In genomic region chr12:124564232-124564958, GRCh38 we compare ENCODE assay signal across 1 cellular context.
TF ChIP-seq lines count a peak whose summit lies in the region.

No MANE protein-coding gene starts in this region.

TF ChIP-seq in GM12878, 131 proteins besides CTCF, POLR2A, EP300 and RAD21:
- no peak for TF ChIP-seq SKIL (IDR thresholded peaks at IDR 0.05; ENCODE audit: low read depth, poor library complexity, severe bottlenecking)
- TF ChIP-seq NKRF (conservative IDR thresholded peaks at IDR 0.05) = 0 out of 2 replicates have a peak, but pooled peaks have one; percentile 29
- TF ChIP-seq CHD2 (IDR thresholded peaks at IDR 0.05; ENCODE audit: borderline replicate concordance, low read depth, low read length) = peak; percentile 55; the same call in 1 of the 2 replicates
- peak; percentile 76 for TF ChIP-seq MEF2B (IDR thresholded peaks at IDR 0.05; ENCODE audit: partially characterized antibody, poor library complexity, severe bottlenecking)
- TF ChIP-seq REST (IDR thresholded peaks at IDR 0.05; ENCODE audit: low read depth, low read length) = no peak
- TF ChIP-seq EED (IDR thresholded peaks at IDR 0.05; ENCODE audit: low read depth) = peak; percentile 14; the same call in 1 of the 2 replicates
- 0 out of 2 replicates have a peak, but pooled peaks have one; percentile 12 for TF ChIP-seq RUNX3 (IDR thresholded peaks at IDR 0.05; ENCODE audit: low read length)
- 0 out of 2 replicates have a peak, but pooled peaks have one; percentile 39 for TF ChIP-seq DPF2 (IDR thresholded peaks at IDR 0.05)
- TF ChIP-seq IKZF2 (IDR thresholded peaks at IDR 0.05) = peak in 1 of 2 experiments; percentile 22; a peak in 1 of 4 replicates
- 0 out of 2 replicates have a peak, but pooled peaks have one; percentile 22 for TF ChIP-seq IKZF1 (conservative IDR thresholded peaks at IDR 0.05)
- no peak for TF ChIP-seq HSF1 (IDR thresholded peaks at IDR 0.05; ENCODE audit: low read depth, low read length)
- TF ChIP-seq HDGF (IDR thresholded peaks at IDR 0.05) = peak; percentile 14; the same call in 1 of the 2 replicates
- peak in 1 of 2 experiments; percentile 87; a peak in 2 of 3 replicates for TF ChIP-seq EGR1 (IDR thresholded peaks at IDR 0.05; ENCODE audit: borderline replicate concordance in 1 of 2, low read depth in 2 of 2, low read length in 2 of 2)
- no peak for TF ChIP-seq FOXK2 (IDR thresholded peaks at IDR 0.05)
